8 cellular contexts compared by ENCODE assay signal in genomic region chrX:48957827-48958634, GRCh38. TPM values are rescaled to one million over a fixed set of nuclear protein-coding genes. Genes with fewer than 3 reads are reported as not detected.
DNase-seq lines count a peak whose midpoint lies in the region; ATAC-seq and TF ChIP-seq lines count a peak whose summit lies in the region.

No MANE protein-coding gene starts in this region.

- H3K4me3 ChIP-seq in AG09309 (ENCODE audit: control insufficient read depth, low read depth, low read length) (peak overlapping the region; percentile 68), spleen (peak overlapping the region; percentile 38 to 82 (median 60))

- TF ChIP-seq POLR2A in spleen (IDR thresholded peaks at IDR 0.05): peak in 2 of 3 donors; percentile 14 to 57

- 0 to 47% (median 0%) methylated on average over 33 to 66 of the region's 66 CpGs for WGBS in spleen, 5 donors

- TF ChIP-seq CTCF in AG09309 (IDR thresholded peaks at IDR 0.05; ENCODE audit: control insufficient read depth, insufficient read depth, low read depth, low read length, missing control alignments) (no peak), spleen (IDR thresholded peaks at IDR 0.05 in 8 of 11, conservative IDR thresholded peaks at IDR 0.05 in 3 of 11) (peak in 4 of 11 experiments; percentile 10 to 30 (median 17))

- DNase-seq in AG09309 (ENCODE audit: low read depth) (peak; percentile 94), NCI-H345 (lab: John Stamatoyannopoulos, UW) (peak; percentile 97), iris pigment epithelial cell (ENCODE audit: low read depth) (peak; percentile 97), spleen (peak; percentile 96)
- DNase-seq in activated CD4-positive, CD25-positive, alpha-beta regulatory T cell (lab: John Stamatoyannopoulos, UW): peak; percentile 74 to 85 (median 82)
- DNase-seq in central memory CD4-positive, alpha-beta T cell: peak; percentile 95

- H3K27ac ChIP-seq in spleen: peak overlapping the region; percentile 70 to 98 (median 96)

- H3K4me1 ChIP-seq in spleen: peaks cover 8 to 75% (median 51%) of the 10 kb centered on the region in 6 donors

- H3K9me3 ChIP-seq in spleen: no peaks in the 10 kb centered on the region

- ATAC-seq in GM19025 (IDR thresholded peaks at IDR 0.05; ENCODE audit: low read depth, unreplicated experiment) (peak; percentile 77), HG03280 (IDR thresholded peaks at IDR 0.05; ENCODE audit: unreplicated experiment) (peak; percentile 84)

- intact Hi-C loops in spleen (cut with DNase I; ENCODE audit: low total_unique reads): no loop called here

- H3K27me3 ChIP-seq in spleen (replicated peaks in 1 of 7): no peaks in the 10 kb centered on the region

- peaks cover 0 to 30% (median 2%) of the 10 kb centered on the region in 6 donors for H3K36me3 ChIP-seq in spleen

RNA-seq across cellular contexts. Expression of gene OTUD5, which starts 0.6 kb away (rescaled TPM):
- 10 to 100 TPM; 47.2 to 65.8 (median 58.5) TPM for total RNA-seq in spleen
- polyA plus RNA-seq in spleen: 10 to 100 TPM; 29.6 to 53.2 (median 46.6) TPM

RNA-seq across cellular contexts. Expression of gene KCND1, which starts 13.6 kb away (rescaled TPM):
- 1 to 10 TPM; 1.5 to 3.7 (median 2.2) TPM for total RNA-seq in spleen
- polyA plus RNA-seq in spleen: 1 to 10 TPM; 1.5 to 2.3 (median 2.0) TPM

RNA-seq across cellular contexts. Expression of gene PIM2, which starts 39.2 kb away (rescaled TPM):
- total RNA-seq in spleen: 100 to 1,000 TPM in 6 of 7 donors, 10 to 100 TPM in 1; 89.1 to 220 (median 159) TPM
- 10 to 100 TPM; 54.2 to 86.6 (median 62.4) TPM for polyA plus RNA-seq in spleen

RNA-seq across cellular contexts. Expression of gene GRIPAP1, which starts 44.0 kb away (rescaled TPM):
- total RNA-seq in spleen: 10 to 100 TPM; 48.0 to 93.6 (median 72.6) TPM
- polyA plus RNA-seq in spleen: 10 to 100 TPM; 20.0 to 42.2 (median 34.8) TPM

RNA-seq across cellular contexts. Expression of gene SLC35A2, which starts 46.6 kb away (rescaled TPM):
- 10 to 100 TPM; 15.0 to 20.8 (median 17.4) TPM for total RNA-seq in spleen
- polyA plus RNA-seq in spleen: 1 to 10 TPM; 6.2 to 8.7 (median 8.3) TPM

Comparison
In these comparisons a context has a peak if more than half of its experiments do, and no peak if none do; other contexts are left out.
1. Peak in every context shown above with its lines: DNase-seq, ATAC-seq, H3K4me3 ChIP-seq and H3K27ac ChIP-seq.